1 cellular context compared by ENCODE assay signal in the genomic region with DNA sequence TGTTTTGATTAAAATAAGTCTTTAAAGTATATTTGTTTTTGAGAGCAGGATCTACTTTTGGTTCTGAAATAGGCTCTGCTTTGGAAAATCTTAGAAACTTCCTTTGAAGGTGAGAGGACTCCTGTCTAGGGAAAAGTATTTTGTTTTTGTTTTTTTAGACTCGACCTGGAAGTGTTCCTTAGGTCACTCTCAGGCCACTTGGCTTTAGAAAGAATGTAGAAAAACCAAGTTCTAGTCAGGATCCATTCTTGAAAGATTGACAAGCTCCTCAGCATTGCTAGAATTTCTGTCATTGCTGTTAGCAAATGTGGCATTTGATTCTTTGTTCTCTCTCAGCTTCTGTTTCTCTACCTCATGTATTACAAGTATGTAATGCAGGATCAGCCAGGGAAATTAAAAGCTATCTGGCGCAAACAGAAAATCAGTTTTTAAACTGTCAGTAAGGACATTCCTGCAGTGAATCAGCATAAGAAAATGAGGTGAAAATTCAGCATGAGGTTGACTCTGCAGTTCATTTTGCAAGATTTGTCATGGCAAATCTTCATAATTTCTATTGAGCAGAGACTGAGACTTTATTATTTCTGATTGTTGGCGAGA.
TF ChIP-seq lines count a peak whose summit lies in the region.

No MANE protein-coding gene starts in this region.

TF ChIP-seq in IMR-90, 13 proteins besides CTCF, POLR2A, EP300 and RAD21 (continued from another document):
- TF ChIP-seq, protein P1, sequence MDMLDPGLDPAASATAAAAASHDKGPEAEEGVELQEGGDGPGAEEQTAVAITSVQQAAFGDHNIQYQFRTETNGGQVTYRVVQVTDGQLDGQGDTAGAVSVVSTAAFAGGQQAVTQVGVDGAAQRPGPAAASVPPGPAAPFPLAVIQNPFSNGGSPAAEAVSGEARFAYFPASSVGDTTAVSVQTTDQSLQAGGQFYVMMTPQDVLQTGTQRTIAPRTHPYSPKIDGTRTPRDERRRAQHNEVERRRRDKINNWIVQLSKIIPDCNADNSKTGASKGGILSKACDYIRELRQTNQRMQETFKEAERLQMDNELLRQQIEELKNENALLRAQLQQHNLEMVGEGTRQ (IDR thresholded peaks at IDR 0.05; ENCODE audit: low read depth, low read length), result no peak
- no peak for TF ChIP-seq BHLHE40 (IDR thresholded peaks at IDR 0.05; ENCODE audit: low read depth, low read length)
